In genomic region chr14:73105727-73106126, GRCh38 we compare ENCODE assay signal across 17 cellular contexts.
DNase-seq lines count a peak whose midpoint lies in the region; ATAC-seq and TF ChIP-seq lines count a peak whose summit lies in the region.
"Had no signal": no experiment of that assay in that cellular context is flagged by ENCODE, and none has a peak within 500 bp of the region (broad histone marks: within the 10 kb centered on the region; RNA-seq: fewer than 3 reads in every experiment).

No MANE protein-coding gene starts in this region.

- ATAC-seq in memory B cell (ENCODE audit: low read depth) (no peak), HG03139 (IDR thresholded peaks at IDR 0.05; ENCODE audit: unreplicated experiment) (no peak)

- H3K4me1 Mint-ChIP-seq in activated T-cell treated with anti-CD3 and anti-CD28 coated beads, Interleukin-2, amount 50 U/mL, for 24 hours (ENCODE audit: low read depth), result no peaks in the 10 kb centered on the region
- peaks cover 4% of the 10 kb centered on the region for H3K4me1 Mint-ChIP-seq in memory B cell
- H3K4me1 Mint-ChIP-seq: H9, IgD-negative memory B cell had no signal

- TF ChIP-seq CTCF in 22Rv1 (IDR thresholded peaks at IDR 0.05) (no peak), VCaP (conservative IDR thresholded peaks at IDR 0.05) (no peak)

- no peak overlapping the region for H3K4me3 Mint-ChIP-seq in activated T-cell treated with anti-CD3 and anti-CD28 coated beads, Interleukin-2, amount 50 U/mL, for 24 hours
- H3K4me3 Mint-ChIP-seq in memory B cell, result no peak overlapping the region
- H3K4me3 Mint-ChIP-seq: H9 had no signal

- H3K27ac ChIP-seq in 22Rv1 (peak overlapping the region; percentile 48), VCaP (peak overlapping the region; percentile 73)
- H3K27ac ChIP-seq: BLaER1 had no signal

- DNase-seq in activated T-cell treated with anti-CD3 and anti-CD28 coated beads, Interleukin-2, amount 50 U/mL, for 24 hours, result no peak
- no peak for DNase-seq in activated T-cell treated with anti-CD3 and anti-CD28 coated beads, Interleukin-2, amount 50 U/mL, for 48 hours
- DNase-seq in memory B cell (ENCODE audit: low spot score in 2 of 2), result no peak
- no peak for DNase-seq in GF-D8 (lab: John Stamatoyannopoulos, UW)
- DNase-seq in DMS153 treated with DMSO at 0.1 percent for 48 hours (lab: John Stamatoyannopoulos, UW; ENCODE audit: unreplicated experiment), result no peak
- DNase-seq: 8988T, AML-193, Calu3, DMS 273 treated with DMSO at 0.1 percent for 48 hours, DMS79, GOT3, H9 had no signal

- peak overlapping the region; percentile 19 for H3K27ac Mint-ChIP-seq in activated T-cell treated with anti-CD3 and anti-CD28 coated beads, Interleukin-2, amount 50 U/mL, for 24 hours
- peak overlapping the region; percentile 11 for H3K27ac Mint-ChIP-seq in memory B cell
- H3K27ac Mint-ChIP-seq: IgD-negative memory B cell had no signal

- H3K36me3 Mint-ChIP-seq in activated T-cell treated with anti-CD3 and anti-CD28 coated beads, Interleukin-2, amount 50 U/mL, for 24 hours (ENCODE audit: low read depth), result peaks cover 87% of the 10 kb centered on the region
- peaks cover 32% of the 10 kb centered on the region for H3K36me3 Mint-ChIP-seq in memory B cell

- no peaks in the 10 kb centered on the region for H3K27me3 Mint-ChIP-seq in activated T-cell treated with anti-CD3 and anti-CD28 coated beads, Interleukin-2, amount 50 U/mL, for 24 hours
- no peaks in the 10 kb centered on the region for H3K27me3 Mint-ChIP-seq in memory B cell
- H3K27me3 Mint-ChIP-seq: IgD-negative memory B cell had no signal

- no peaks in the 10 kb centered on the region for H3K9me3 Mint-ChIP-seq in activated T-cell treated with anti-CD3 and anti-CD28 coated beads, Interleukin-2, amount 50 U/mL, for 24 hours
- H3K9me3 Mint-ChIP-seq in memory B cell, result no peaks in the 10 kb centered on the region
- H3K9me3 Mint-ChIP-seq: H9, IgD-negative memory B cell had no signal
